12 cellular contexts compared by ENCODE assay signal in genomic region chr14:20988717-20989116, GRCh38. TPM values are rescaled to one million over a fixed set of nuclear protein-coding genes. Genes with fewer than 3 reads are reported as not detected.
DNase-seq lines count a peak whose midpoint lies in the region; ATAC-seq and TF ChIP-seq lines count a peak whose summit lies in the region.
"Had no signal": no experiment of that assay in that cellular context is flagged by ENCODE, and none has a peak within 500 bp of the region (broad histone marks: within the 10 kb centered on the region; RNA-seq: fewer than 3 reads in every experiment).

No MANE protein-coding gene starts in this region.

- TF ChIP-seq CTCF in WTC11 (IDR thresholded peaks at IDR 0.05) (no peak), suprapubic skin (IDR thresholded peaks at IDR 0.05) (no peak)

- peaks cover 3% of the 10 kb centered on the region for H3K36me3 ChIP-seq in iPS-15b (ENCODE audit: control insufficient read depth, insufficient read depth, low read length)
- H3K36me3 ChIP-seq in suprapubic skin = peaks cover 16% of the 10 kb centered on the region

- H3K9ac ChIP-seq in iPS-15b (ENCODE audit: low read depth, low read length) = no peak overlapping the region

- no peaks in the 10 kb centered on the region for H3K9me3 Mint-ChIP-seq in activated CD4-positive, alpha-beta T cell treated with anti-CD3 and anti-CD28 coated beads, Interleukin-2, amount 10 ng/mL, durations not matched to agents 7 days and 5 days
- H3K9me3 Mint-ChIP-seq in WTC11 = no peaks in the 10 kb centered on the region

- H3K4me3 ChIP-seq in iPS-15b (ENCODE audit: low read depth, low read length) (peak overlapping the region; percentile 91), suprapubic skin (no peak overlapping the region)

- no peak for ATAC-seq in WTC11
- ATAC-seq in HG03280 (IDR thresholded peaks at IDR 0.05; ENCODE audit: unreplicated experiment) = no peak
- ATAC-seq in GM19035 (IDR thresholded peaks at IDR 0.05; ENCODE audit: unreplicated experiment) = no peak

- H3K4me1 ChIP-seq in iPS-15b (ENCODE audit: control insufficient read depth, insufficient read depth, low read length) (no peaks in the 10 kb centered on the region), suprapubic skin (peaks cover 51% of the 10 kb centered on the region)

- no peak for DNase-seq in activated CD4-positive, alpha-beta T cell treated with anti-CD3 and anti-CD28 coated beads, Interleukin-2, amount 10 ng/mL, durations not matched to agents 7 days and 5 days
- no peak for DNase-seq in activated CD4-positive, alpha-beta T cell treated with anti-CD3 and anti-CD28 coated beads for 48 hours
- no peak for DNase-seq in WTC11 (ENCODE audit: low spot score)
- DNase-seq in suprapubic skin (ENCODE audit: low spot score in 2 of 2) = no peak
- DNase-seq in ecto neural progenitor cell (ENCODE audit: low spot score) = no peak
- DNase-seq: GOT3, NCI-H2171 had no signal

- POLR2A ChIA-PET in activated CD4-positive, alpha-beta T cell treated with anti-CD3 and anti-CD28 coated beads, Interleukin-2, amount 10 ng/mL, durations not matched to agents 7 days and 5 days (lab: Charles Lee) = no interaction called here
- POLR2A ChIA-PET in WTC11 (lab: Charles Lee) = no interaction called here

- H3K27me3 Mint-ChIP-seq in activated CD4-positive, alpha-beta T cell treated with anti-CD3 and anti-CD28 coated beads, Interleukin-2, amount 10 ng/mL, durations not matched to agents 7 days and 5 days = no peaks in the 10 kb centered on the region
- H3K27me3 Mint-ChIP-seq in WTC11 (ENCODE audit: low read depth) = peaks cover 3% of the 10 kb centered on the region; the same call in 1 of the 2 replicates

- peak overlapping the region; percentile 47 for H3K4me3 Mint-ChIP-seq in activated CD4-positive, alpha-beta T cell treated with anti-CD3 and anti-CD28 coated beads, Interleukin-2, amount 10 ng/mL, durations not matched to agents 7 days and 5 days
- peak overlapping the region; percentile 49 for H3K4me3 Mint-ChIP-seq in WTC11

- peak overlapping the region; percentile 89 for H3K27ac ChIP-seq in suprapubic skin

- CTCF ChIA-PET in activated CD4-positive, alpha-beta T cell treated with anti-CD3 and anti-CD28 coated beads, Interleukin-2, amount 10 ng/mL, durations not matched to agents 7 days and 5 days (lab: Charles Lee) = interaction anchor here (0.8 to 2.2 kb wide), 2 partner anchors 17 to 69 kb away, joined by 3 to 15 read pairs; no protein-coding TSS in a partner anchor
- CTCF ChIA-PET in WTC11 (lab: Charles Lee) = interaction anchor here (1.1 to 2.3 kb wide), 2 partner anchors 10 to 17 kb away, joined by 4 to 12 read pairs; partner anchors contain the start of gene SLC39A2

- H3K9me3 ChIP-seq in iPS-15b (ENCODE audit: control insufficient read depth, insufficient read depth, low read length) (no peaks in the 10 kb centered on the region), suprapubic skin (no peaks in the 10 kb centered on the region)
- H3K9me3 ChIP-seq: thyroid gland had no signal

- no peak for TF ChIP-seq POLR2A in suprapubic skin (IDR thresholded peaks at IDR 0.05)

- peaks cover under 1% of the 10 kb centered on the region for H3K27me3 ChIP-seq in iPS-15b (ENCODE audit: control insufficient read depth, insufficient read depth, low read length)
- no peaks in the 10 kb centered on the region for H3K27me3 ChIP-seq in suprapubic skin
- H3K27me3 ChIP-seq: thyroid gland had no signal

- H3K4me1 Mint-ChIP-seq in activated CD4-positive, alpha-beta T cell treated with anti-CD3 and anti-CD28 coated beads, Interleukin-2, amount 10 ng/mL, durations not matched to agents 7 days and 5 days = peaks cover 40% of the 10 kb centered on the region
- H3K4me1 Mint-ChIP-seq in WTC11 = peaks cover 17% of the 10 kb centered on the region

- 91% methylated on average over 10 of the region's 10 CpGs for WGBS in suprapubic skin

- no peak for TF ChIP-seq EP300 in suprapubic skin (IDR thresholded peaks at IDR 0.05)

- H3K36me3 Mint-ChIP-seq in activated CD4-positive, alpha-beta T cell treated with anti-CD3 and anti-CD28 coated beads, Interleukin-2, amount 10 ng/mL, durations not matched to agents 7 days and 5 days (ENCODE audit: low read depth) = peaks cover 22% of the 10 kb centered on the region
- H3K36me3 Mint-ChIP-seq in WTC11 = peaks cover 26% of the 10 kb centered on the region

- H3K27ac Mint-ChIP-seq in activated CD4-positive, alpha-beta T cell treated with anti-CD3 and anti-CD28 coated beads, Interleukin-2, amount 10 ng/mL, durations not matched to agents 7 days and 5 days = peak overlapping the region; percentile 59
- H3K27ac Mint-ChIP-seq in WTC11 = no peak overlapping the region

TF ChIP-seq in WTC11, 78 proteins besides CTCF, POLR2A, EP300 and RAD21 (continues in another document):
- TF ChIP-seq, protein P1, sequence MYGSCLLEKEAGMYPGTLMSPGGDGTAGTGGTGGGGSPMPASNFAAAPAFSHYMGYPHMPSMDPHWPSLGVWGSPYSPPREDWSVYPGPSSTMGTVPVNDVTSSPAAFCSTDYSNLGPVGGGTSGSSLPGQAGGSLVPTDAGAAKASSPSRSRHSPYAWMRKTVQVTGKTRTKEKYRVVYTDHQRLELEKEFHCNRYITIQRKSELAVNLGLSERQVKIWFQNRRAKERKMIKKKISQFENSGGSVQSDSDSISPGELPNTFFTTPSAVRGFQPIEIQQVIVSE (CRISPR knock-in tag; IDR thresholded peaks at IDR 0.05; ENCODE audit: borderline replicate concordance) = no peak
- TF ChIP-seq, protein P2, sequence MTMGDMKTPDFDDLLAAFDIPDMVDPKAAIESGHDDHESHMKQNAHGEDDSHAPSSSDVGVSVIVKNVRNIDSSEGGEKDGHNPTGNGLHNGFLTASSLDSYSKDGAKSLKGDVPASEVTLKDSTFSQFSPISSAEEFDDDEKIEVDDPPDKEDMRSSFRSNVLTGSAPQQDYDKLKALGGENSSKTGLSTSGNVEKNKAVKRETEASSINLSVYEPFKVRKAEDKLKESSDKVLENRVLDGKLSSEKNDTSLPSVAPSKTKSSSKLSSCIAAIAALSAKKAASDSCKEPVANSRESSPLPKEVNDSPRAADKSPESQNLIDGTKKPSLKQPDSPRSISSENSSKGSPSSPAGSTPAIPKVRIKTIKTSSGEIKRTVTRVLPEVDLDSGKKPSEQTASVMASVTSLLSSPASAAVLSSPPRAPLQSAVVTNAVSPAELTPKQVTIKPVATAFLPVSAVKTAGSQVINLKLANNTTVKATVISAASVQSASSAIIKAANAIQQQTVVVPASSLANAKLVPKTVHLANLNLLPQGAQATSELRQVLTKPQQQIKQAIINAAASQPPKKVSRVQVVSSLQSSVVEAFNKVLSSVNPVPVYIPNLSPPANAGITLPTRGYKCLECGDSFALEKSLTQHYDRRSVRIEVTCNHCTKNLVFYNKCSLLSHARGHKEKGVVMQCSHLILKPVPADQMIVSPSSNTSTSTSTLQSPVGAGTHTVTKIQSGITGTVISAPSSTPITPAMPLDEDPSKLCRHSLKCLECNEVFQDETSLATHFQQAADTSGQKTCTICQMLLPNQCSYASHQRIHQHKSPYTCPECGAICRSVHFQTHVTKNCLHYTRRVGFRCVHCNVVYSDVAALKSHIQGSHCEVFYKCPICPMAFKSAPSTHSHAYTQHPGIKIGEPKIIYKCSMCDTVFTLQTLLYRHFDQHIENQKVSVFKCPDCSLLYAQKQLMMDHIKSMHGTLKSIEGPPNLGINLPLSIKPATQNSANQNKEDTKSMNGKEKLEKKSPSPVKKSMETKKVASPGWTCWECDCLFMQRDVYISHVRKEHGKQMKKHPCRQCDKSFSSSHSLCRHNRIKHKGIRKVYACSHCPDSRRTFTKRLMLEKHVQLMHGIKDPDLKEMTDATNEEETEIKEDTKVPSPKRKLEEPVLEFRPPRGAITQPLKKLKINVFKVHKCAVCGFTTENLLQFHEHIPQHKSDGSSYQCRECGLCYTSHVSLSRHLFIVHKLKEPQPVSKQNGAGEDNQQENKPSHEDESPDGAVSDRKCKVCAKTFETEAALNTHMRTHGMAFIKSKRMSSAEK (CRISPR knock-in tag; IDR thresholded peaks at IDR 0.05; ENCODE audit: borderline replicate concordance) = no peak
- no peak for TF ChIP-seq ZNF416 (CRISPR knock-in tag; IDR thresholded peaks at IDR 0.05)
- no peak for TF ChIP-seq CREM (CRISPR knock-in tag; IDR thresholded peaks at IDR 0.05)
- TF ChIP-seq, protein P3, sequence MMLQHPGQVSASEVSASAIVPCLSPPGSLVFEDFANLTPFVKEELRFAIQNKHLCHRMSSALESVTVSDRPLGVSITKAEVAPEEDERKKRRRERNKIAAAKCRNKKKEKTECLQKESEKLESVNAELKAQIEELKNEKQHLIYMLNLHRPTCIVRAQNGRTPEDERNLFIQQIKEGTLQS (CRISPR knock-in tag; conservative IDR thresholded peaks at IDR 0.05) = no peak
- no peak for TF ChIP-seq ZBTB21 (CRISPR knock-in tag; IDR thresholded peaks at IDR 0.05; ENCODE audit: borderline replicate concordance)

RNA-seq across cellular contexts. Expression of gene METTL17, which starts 1.1 kb away (rescaled TPM):
- 10 to 100 TPM; 97.4 to 99.6 TPM for total RNA-seq in activated CD4-positive, alpha-beta T cell treated with anti-CD3 and anti-CD28 coated beads, Interleukin-2, amount 10 ng/mL, durations not matched to agents 7 days and 5 days
- total RNA-seq in WTC11 (2021) (79.5 to 98.1 TPM (median 90.8 TPM) in 3 replicates), suprapubic skin (100 to 1,000 TPM in 2 of 4 donors, 10 to 100 TPM in 2; 64.9 to 332 (median 96.3) TPM)

RNA-seq across cellular contexts. Expression of gene SLC39A2, which starts 10.4 kb away (rescaled TPM):
- under 1 TPM; 0.25 to 0.37 TPM for total RNA-seq in activated CD4-positive, alpha-beta T cell treated with anti-CD3 and anti-CD28 coated beads, Interleukin-2, amount 10 ng/mL, durations not matched to agents 7 days and 5 days
- total RNA-seq in WTC11 (2021) (0.14 TPM in 1 of 3 replicates, not detected in the others), suprapubic skin (10 to 100 TPM in 3 of 4 donors, 1 to 10 TPM in 1; 5.1 to 46.7 (median 33.7) TPM)
- total RNA-seq: myocyte, thyroid gland had no signal

RNA-seq across cellular contexts. Expression of gene RNASE2, which starts 33.4 kb away (rescaled TPM):
- not detected for total RNA-seq in activated CD4-positive, alpha-beta T cell treated with anti-CD3 and anti-CD28 coated beads, Interleukin-2, amount 10 ng/mL, durations not matched to agents 7 days and 5 days
- total RNA-seq in WTC11 (2021) (not detected in 3 replicates), suprapubic skin (1 to 10 TPM in 1 of 4 donors, not detected in 3; 1.6 TPM)
- total RNA-seq: myocyte, thyroid gland had no signal

RNA-seq across cellular contexts. Expression of gene NDRG2, which starts 36.1 kb away (rescaled TPM):
- total RNA-seq in activated CD4-positive, alpha-beta T cell treated with anti-CD3 and anti-CD28 coated beads, Interleukin-2, amount 10 ng/mL, durations not matched to agents 7 days and 5 days = 10 to 100 TPM; 10.4 to 11.0 TPM
- total RNA-seq in WTC11 (2021) (28.5 to 32.2 TPM (median 30.1 TPM) in 3 replicates), suprapubic skin (100 to 1,000 TPM; 269 to 433 (median 295) TPM)

RNA-seq across cellular contexts. Expression of gene TPPP2, which starts 41.3 kb away (rescaled TPM):
- not detected for total RNA-seq in activated CD4-positive, alpha-beta T cell treated with anti-CD3 and anti-CD28 coated beads, Interleukin-2, amount 10 ng/mL, durations not matched to agents 7 days and 5 days
- total RNA-seq in WTC11 (2021) (0.35 to 0.60 TPM in 2 of 3 replicates, not detected in the other), suprapubic skin (not detected)
- total RNA-seq: myocyte, thyroid gland had no signal
